Comparison of ENCODE assay signal across 10 cellular contexts in genomic region chr19:13865243-13865577, GRCh38. TPM values are rescaled to one million over a fixed set of nuclear protein-coding genes. Genes with fewer than 3 reads are reported as not detected.
DNase-seq lines count a peak whose midpoint lies in the region; ATAC-seq and TF ChIP-seq lines count a peak whose summit lies in the region.
"Had no signal": no experiment of that assay in that cellular context is flagged by ENCODE, and none has a peak within 500 bp of the region (broad histone marks: within the 10 kb centered on the region; RNA-seq: fewer than 3 reads in every experiment).

No MANE protein-coding gene starts in this region.

- no peaks in the 10 kb centered on the region for H3K9me3 ChIP-seq in Peyer's patch

- no peak for ATAC-seq in GM19324 (IDR thresholded peaks at IDR 0.05; ENCODE audit: low FRiP score, unreplicated experiment)
- ATAC-seq in GM18520 (IDR thresholded peaks at IDR 0.05; ENCODE audit: unreplicated experiment), result no peak
- no peak for ATAC-seq in HG03520 (IDR thresholded peaks at IDR 0.05; ENCODE audit: unreplicated experiment)

- peaks cover 0 to 27% (median 19%) of the 10 kb centered on the region in 4 donors for H3K4me1 ChIP-seq in Peyer's patch

- TF ChIP-seq POLR2A in Peyer's patch (IDR thresholded peaks at IDR 0.05), result no peak

- H3K27ac ChIP-seq in Peyer's patch (peak overlapping the region in 3 of 4 donors; percentile 35 to 44 (median 38)), skin epidermis (peak overlapping the region in 8 of 21 experiments; percentile 27 to 82 (median 57))

- DNase-seq in Peyer's patch, result no peak
- no peak for DNase-seq in fibroblast of pulmonary artery (ENCODE audit: low read depth)
- no peak for DNase-seq in NCI-H2196 (lab: John Stamatoyannopoulos, UW; ENCODE audit: unreplicated experiment)
- DNase-seq: T1000 had no signal

- no peak for TF ChIP-seq CTCF in Peyer's patch (IDR thresholded peaks at IDR 0.05)
- TF ChIP-seq CTCF in fibroblast of pulmonary artery (IDR thresholded peaks at IDR 0.05; ENCODE audit: low read length, missing control alignments), result no peak

- peak overlapping the region; percentile 61 for H3K4me3 ChIP-seq in GM08714 (ENCODE audit: low read length)
- H3K4me3 ChIP-seq in Peyer's patch, result peak overlapping the region; percentile 49 to 73 (median 61)
- peak overlapping the region; percentile 45 for H3K4me3 ChIP-seq in fibroblast of pulmonary artery (replicated peaks; ENCODE audit: low read depth, low read length)
- H3K4me3 ChIP-seq in skin epidermis, result peak overlapping the region; percentile 52 to 66 (median 64)

- H3K36me3 ChIP-seq in Peyer's patch, result no peaks in the 10 kb centered on the region

- no peaks in the 10 kb centered on the region for H3K27me3 ChIP-seq in Peyer's patch

RNA-seq across cellular contexts. Expression of gene NANOS3, which starts 11.7 kb away (rescaled TPM):
- not detected for total RNA-seq in Peyer's patch
- total RNA-seq: pulmonary artery endothelial cell had no signal

RNA-seq across cellular contexts. Expression of gene BRME1, which starts 40.7 kb away (rescaled TPM):
- 10 to 100 TPM in 3 of 4 donors, 1 to 10 TPM in 1; 7.4 to 73.1 (median 41.2) TPM for total RNA-seq in Peyer's patch

RNA-seq across cellular contexts. Expression of gene CC2D1A, which starts 40.8 kb away (rescaled TPM):
- total RNA-seq in Peyer's patch, result 100 to 1,000 TPM in 3 of 4 donors, 10 to 100 TPM in 1; 97.4 to 235 (median 184) TPM
